Comparison of ENCODE assay signal across 8 cellular contexts in the genomic region with DNA sequence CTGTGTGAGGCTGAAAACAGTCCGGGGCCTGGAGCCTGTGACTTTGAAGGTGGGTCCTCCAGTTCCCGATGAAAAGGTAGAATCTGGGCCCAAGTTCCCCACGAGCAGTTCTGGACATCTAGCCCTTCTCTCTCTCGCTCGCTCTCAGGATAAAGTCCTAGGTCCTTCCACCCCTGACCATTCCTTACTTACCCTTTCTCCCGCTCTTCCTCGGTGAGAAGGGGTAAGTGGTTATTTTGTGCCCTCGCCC. TPM values are rescaled to one million over a fixed set of nuclear protein-coding genes. Genes with fewer than 3 reads are reported as not detected.
DNase-seq lines count a peak whose midpoint lies in the region; ATAC-seq and TF ChIP-seq lines count a peak whose summit lies in the region.

No MANE protein-coding gene starts in this region.

- DNase-seq in AG04450 (ENCODE audit: low read depth, low spot score) = no peak
- no peak for DNase-seq in aorta
- no peak for DNase-seq in NCI-H2081 treated with DMSO at 0.1 percent for 48 hours (lab: John Stamatoyannopoulos, UW)
- DNase-seq in NCI-H69 (lab: John Stamatoyannopoulos, UW) = no peak
- no peak for DNase-seq in SHP77 treated with DMSO at 0.1 percent for 48 hours (lab: John Stamatoyannopoulos, UW)

- no peaks in the 10 kb centered on the region for H3K27me3 ChIP-seq in AG04450 (ENCODE audit: control insufficient read depth, insufficient read depth, low read length)
- H3K27me3 ChIP-seq in HUES48 (ENCODE audit: control insufficient read depth, insufficient read depth, low read length) = no peaks in the 10 kb centered on the region
- H3K27me3 ChIP-seq in mononuclear cell (ENCODE audit: insufficient read depth, low read length) = peaks cover 3% of the 10 kb centered on the region
- H3K27me3 ChIP-seq in aorta (ENCODE audit: control insufficient read depth in 1 of 2, insufficient read depth in 2 of 2, low read length in 1 of 2) = no peaks in the 10 kb centered on the region

- peaks cover 38% of the 10 kb centered on the region for H3K4me1 Mint-ChIP-seq in brain

- H3K9me3 ChIP-seq in AG04450 (ENCODE audit: control insufficient read depth, insufficient read depth, low read length) (no peaks in the 10 kb centered on the region), HUES48 (ENCODE audit: control insufficient read depth, insufficient read depth, low read length) (no peaks in the 10 kb centered on the region), mononuclear cell (ENCODE audit: low read depth, low read length) (no peaks in the 10 kb centered on the region), aorta (ENCODE audit: control insufficient read depth, low read length) (no peaks in the 10 kb centered on the region)

- H3K27me3 Mint-ChIP-seq in brain = peaks cover 3% of the 10 kb centered on the region

- H3K27ac ChIP-seq in AG04450 (ENCODE audit: low read depth, low read length) (no peak overlapping the region), HUES48 (ENCODE audit: low read depth, low read length) (peak overlapping the region; percentile 87), aorta (ENCODE audit: low read depth in 1 of 2, low read length in 2 of 2) (peak overlapping the region in 1 of 2 donors; percentile 10)

- 6 to 7% methylated on average over 8 of the region's 8 CpGs for WGBS in aorta, 2 donors

- H3K4me3 Mint-ChIP-seq in brain = peak overlapping the region; percentile 86 to 94 (median 88)

- POLR2A ChIA-PET in AG04450 (lab: Yijun Ruan, JAX) = interaction anchor here (0.7 kb wide), 1 partner anchor 171 kb away, joined by 3 read pairs; no protein-coding TSS in a partner anchor

- TF ChIP-seq CTCF in AG04450 (IDR thresholded peaks at IDR 0.05; ENCODE audit: low read depth, low read length) (no peak), brain (conservative IDR thresholded peaks at IDR 0.05) (no peak)

- intact Hi-C loops in aorta (cut with DNase I) = loop anchor here in 1 of 2 donors (10.0 kb wide), 1 partner anchor 173 kb away; no protein-coding TSS in a partner anchor

- H3K9me3 Mint-ChIP-seq in brain = peaks cover 0 to 7% (median 0%) of the 10 kb centered on the region in 5 experiments

- peak; percentile 26 for ATAC-seq in aorta (ENCODE audit: low FRiP score)

- peak overlapping the region; percentile 71 for H3K4me3 ChIP-seq in AG04450 (ENCODE audit: low read depth, low read length)
- peak overlapping the region; percentile 79 for H3K4me3 ChIP-seq in HUES48 (ENCODE audit: low read depth, low read length)
- peak overlapping the region; percentile 63 for H3K4me3 ChIP-seq in mononuclear cell (ENCODE audit: low read length)
- peak overlapping the region; percentile 71 to 76 for H3K4me3 ChIP-seq in aorta (ENCODE audit: low read length in 2 of 2)

- H3K36me3 ChIP-seq in HUES48 (ENCODE audit: control insufficient read depth, insufficient read depth, low read length) (peaks cover 6% of the 10 kb centered on the region; the same call in 1 of the 2 replicates), aorta (ENCODE audit: control insufficient read depth in 1 of 2, insufficient read depth in 2 of 2, low read length in 1 of 2) (no peaks in the 10 kb centered on the region)

- peak overlapping the region; percentile 96 for H3K9ac ChIP-seq in HUES48 (ENCODE audit: low read depth, low read length)

- H3K27ac Mint-ChIP-seq in brain = peak overlapping the region; percentile 77 to 92 (median 85)

- H3K4me1 ChIP-seq in HUES48 (ENCODE audit: control insufficient read depth, insufficient read depth, low read length) (peaks cover 15% of the 10 kb centered on the region), mononuclear cell (ENCODE audit: insufficient read depth, low read length) (peaks cover 20% of the 10 kb centered on the region), aorta (ENCODE audit: control insufficient read depth in 1 of 2, insufficient read depth in 2 of 2, low read length in 2 of 2) (peaks cover 1 to 4% of the 10 kb centered on the region in 2 donors)

- CTCF ChIA-PET in AG04450 (lab: Charles Lee) = no interaction called here

- H3K36me3 Mint-ChIP-seq in brain = peaks cover 16% of the 10 kb centered on the region

RNA-seq across cellular contexts. Expression of a gene that starts 0.7 kb away (rescaled TPM):
- polyA plus RNA-seq in AG04450 (2011; rRNA removed) (8.0 TPM in 2 replicates), brain (ENCODE audit: insufficient read depth, low read depth, low replicate concordance) (22.0 TPM), aorta (10 to 100 TPM; 24.3 to 26.7 TPM)
- polyA minus RNA-seq in AG04450 (2011; rRNA and poly(A)+ RNA removed) = 7.7 and 11.5 TPM in 2 replicates
- total RNA-seq in mononuclear cell (14.6 TPM), aorta (10 to 100 TPM; 26.9 to 32.9 TPM)
